ENCODE assay signal across 1 cellular context in the genomic region with DNA sequence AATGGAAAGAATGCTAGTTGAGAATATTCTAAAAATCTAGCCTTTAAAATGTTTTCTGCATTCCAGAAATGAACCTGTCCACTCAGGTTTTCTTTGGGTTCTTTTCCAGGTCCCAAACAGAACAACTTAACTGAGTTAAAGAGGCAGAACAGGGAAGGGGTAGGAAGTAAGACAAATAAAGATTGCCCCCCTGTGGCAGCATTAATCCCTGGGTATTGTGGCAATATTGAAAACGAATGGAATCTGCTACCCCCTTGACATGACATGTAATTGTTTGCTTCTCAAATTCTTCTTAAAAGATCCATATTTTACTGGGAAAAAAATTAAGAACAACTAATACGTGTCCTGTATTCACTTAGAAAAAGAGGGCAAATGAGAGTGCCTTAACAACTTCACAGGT.
TF ChIP-seq lines count a peak whose summit lies in the region.

No MANE protein-coding gene starts in this region.

TF ChIP-seq in IMR-90, 13 proteins besides CTCF, POLR2A, EP300 and RAD21 (continued from another document):
- TF ChIP-seq, protein P1, sequence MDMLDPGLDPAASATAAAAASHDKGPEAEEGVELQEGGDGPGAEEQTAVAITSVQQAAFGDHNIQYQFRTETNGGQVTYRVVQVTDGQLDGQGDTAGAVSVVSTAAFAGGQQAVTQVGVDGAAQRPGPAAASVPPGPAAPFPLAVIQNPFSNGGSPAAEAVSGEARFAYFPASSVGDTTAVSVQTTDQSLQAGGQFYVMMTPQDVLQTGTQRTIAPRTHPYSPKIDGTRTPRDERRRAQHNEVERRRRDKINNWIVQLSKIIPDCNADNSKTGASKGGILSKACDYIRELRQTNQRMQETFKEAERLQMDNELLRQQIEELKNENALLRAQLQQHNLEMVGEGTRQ (IDR thresholded peaks at IDR 0.05; ENCODE audit: low read depth, low read length) = no peak
